ENCODE assay signal across 14 cellular contexts in the genomic region with DNA sequence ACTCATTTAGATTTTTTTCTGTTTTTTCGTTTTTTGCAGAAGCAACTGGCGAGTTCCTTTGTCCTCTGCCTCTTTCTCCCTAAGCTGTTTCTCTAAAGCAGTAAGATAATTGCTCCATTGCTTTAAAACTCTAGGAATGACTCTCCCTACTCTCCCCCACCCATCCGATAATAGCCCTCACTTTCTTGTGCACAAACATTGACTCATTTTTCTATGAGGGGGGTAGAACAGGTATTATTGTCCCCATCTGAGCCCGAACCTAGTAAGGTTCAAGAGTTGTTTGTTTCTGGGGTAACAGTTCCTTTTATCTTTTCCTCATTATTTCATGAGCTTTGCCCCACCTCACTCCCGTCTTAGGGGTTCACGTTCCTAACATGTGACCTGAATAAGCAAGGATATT.
A peak's percentile ranks its signal among the peaks of the same experiment; 100 is the strongest.
DNase-seq lines count a peak whose midpoint lies in the region; ATAC-seq and TF ChIP-seq lines count a peak whose summit lies in the region.
"Had no signal": no experiment of that assay in that cellular context is flagged by ENCODE, and none has a peak within 500 bp of the region (broad histone marks: within the 10 kb centered on the region; RNA-seq: fewer than 3 reads in every experiment).

No MANE protein-coding gene starts in this region.

- TF ChIP-seq EP300 in transverse colon (IDR thresholded peaks at IDR 0.05; ENCODE audit: low read depth) = no peak

- peak overlapping the region in 1 of 2 donors; percentile 49 for H3K9ac ChIP-seq in colonic mucosa (ENCODE audit: low read depth in 2 of 2, low read length in 2 of 2)
- H3K9ac ChIP-seq in mucosa of rectum (ENCODE audit: low read depth in 1 of 2, low read length in 2 of 2) = peak overlapping the region; percentile 47 to 70

- intact Hi-C loops in colonic mucosa (cut with DNase I) (no loop called here), transverse colon (cut with DNase I; ENCODE audit: low total_unique reads) (no loop called here)

- no peaks in the 10 kb centered on the region for H3K27me3 ChIP-seq in colonic mucosa
- no peaks in the 10 kb centered on the region for H3K27me3 ChIP-seq in mucosa of rectum (ENCODE audit: control insufficient read depth in 2 of 2, insufficient read depth in 2 of 2, low read length in 2 of 2)
- H3K27me3 ChIP-seq in transverse colon = no peaks in the 10 kb centered on the region

- ATAC-seq in HG03139 (IDR thresholded peaks at IDR 0.05; ENCODE audit: unreplicated experiment) (no peak), GM21529 (IDR thresholded peaks at IDR 0.05; ENCODE audit: unreplicated experiment) (no peak)

- H3K9me3 ChIP-seq in colonic mucosa = no peaks in the 10 kb centered on the region
- no peaks in the 10 kb centered on the region for H3K9me3 ChIP-seq in mucosa of rectum (ENCODE audit: control insufficient read depth in 2 of 2, low read length in 2 of 2)
- no peaks in the 10 kb centered on the region for H3K9me3 ChIP-seq in transverse colon

- H3K27ac ChIP-seq in colonic mucosa (peak overlapping the region; percentile 78), mucosa of rectum (ENCODE audit: low read depth in 2 of 2, low read length in 2 of 2) (peak overlapping the region; percentile 86 to 95), transverse colon (peak overlapping the region; percentile 61 to 86 (median 78))

- TF ChIP-seq CTCF in colonic mucosa (IDR thresholded peaks at IDR 0.05) (no peak), transverse colon (IDR thresholded peaks at IDR 0.05) (no peak)

- peaks cover 5% of the 10 kb centered on the region for H3K4me1 ChIP-seq in colonic mucosa
- peaks cover 18 to 57% of the 10 kb centered on the region in 2 donors for H3K4me1 ChIP-seq in mucosa of rectum (ENCODE audit: control insufficient read depth in 2 of 2, insufficient read depth in 2 of 2, low read length in 2 of 2)
- H3K4me1 ChIP-seq in transverse colon = peaks cover 10 to 58% (median 36%) of the 10 kb centered on the region in 4 donors

- TF ChIP-seq POLR2A in transverse colon (IDR thresholded peaks at IDR 0.05) = no peak

- WGBS in transverse colon (ENCODE audit: low coverage in 1 of 2), 2 donors = 39 to 47% methylated on average over 4 to 6 of the region's 6 CpGs

- in situ Hi-C loops in transverse colon (cut with MboI; ENCODE audit: low pct_ligation_motif_present in 1 of 4, low pct_unique_long_range_greater_than_20kb in 1 of 4, low sequenced_read_pairs in 3 of 4) = no loop called here

- DNase-seq in LoVo (ENCODE audit: low spot score) (peak; percentile 58), colonic mucosa (peak; percentile 65), transverse colon (no peak), nucleus accumbens (lab: John Stamatoyannopoulos, UW) (no peak), NCI-H1105 treated with DMSO at 0.1 percent for 48 hours (lab: John Stamatoyannopoulos, UW) (no peak)
- DNase-seq: CD8-positive, alpha-beta memory T cell; NCI-H187; NCI-H446; NCI-H526; RPMI8226; SHP77 had no signal

- H3K4me3 ChIP-seq in colonic mucosa (no peak overlapping the region), mucosa of rectum (ENCODE audit: low read length in 2 of 2) (peak overlapping the region; percentile 6 to 53), transverse colon (peak overlapping the region in 1 of 4 donors; percentile 17)

- H3K36me3 ChIP-seq in colonic mucosa (no peaks in the 10 kb centered on the region), mucosa of rectum (ENCODE audit: control insufficient read depth in 2 of 2, insufficient read depth in 2 of 2, low read length in 2 of 2) (no peaks in the 10 kb centered on the region), transverse colon (no peaks in the 10 kb centered on the region)

Comparison
In these comparisons a context has a peak if more than half of its experiments do, and no peak if none do; other contexts are left out.
1. DNase-seq: peak in LoVo (single experiment) and colonic mucosa (single experiment); none in transverse colon (single experiment), nucleus accumbens (0 of 56) and NCI-H1105 treated with DMSO at 0.1 percent for 48 hours (single experiment).
2. Peak in every context shown above with its lines, with median percentiles within 50 percentile points of each other: H3K27ac ChIP-seq.